In the genomic region with DNA sequence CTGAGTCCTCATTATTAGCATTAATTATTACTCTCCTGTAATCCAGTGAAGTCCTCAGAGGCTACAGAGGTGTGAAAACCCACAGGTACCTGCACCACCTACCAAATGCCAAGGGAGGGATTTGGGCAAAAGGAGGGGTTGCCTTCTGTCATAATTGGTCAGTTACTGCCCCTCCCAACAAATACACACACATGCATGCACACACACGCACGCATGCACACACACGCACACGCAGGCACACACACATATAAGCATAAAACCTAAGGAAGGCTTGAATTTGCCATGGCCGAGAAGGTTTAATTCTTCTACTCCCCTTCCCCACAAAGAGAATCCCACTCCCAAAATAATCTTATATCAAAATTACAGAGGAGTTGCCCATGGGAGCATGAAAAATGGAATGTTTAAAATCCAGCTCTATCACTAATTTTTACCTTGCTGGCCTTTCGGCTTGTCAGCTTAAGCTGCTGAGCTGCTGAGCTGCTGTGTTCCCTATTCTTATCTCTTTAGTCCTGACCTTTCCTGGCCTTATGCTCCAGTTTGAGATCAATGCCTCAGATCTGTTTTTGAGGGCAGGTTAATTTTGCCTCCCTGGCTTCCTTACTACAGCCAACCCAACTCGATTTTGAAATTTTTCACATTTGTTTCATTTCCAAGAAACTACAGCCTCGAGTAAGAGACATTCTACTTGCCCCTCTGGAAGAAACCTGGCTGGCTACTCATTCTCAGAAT, we compare ENCODE assay signal across 15 cellular contexts.
"Had no signal": no experiment of that assay in that cellular context is flagged by ENCODE, and none has a peak within 500 bp of the region (broad histone marks: within the 10 kb centered on the region; RNA-seq: fewer than 3 reads in every experiment).

No MANE protein-coding gene starts in this region.

- H3K27me3 Mint-ChIP-seq: central memory CD8-positive, alpha-beta T cell had no signal

- H3K4me3 ChIP-seq: gastrocnemius medialis, lower lobe of right lung, ovary, tibial artery had no signal

- H3K9me3 ChIP-seq: gastrocnemius medialis, lower lobe of right lung, ovary, tibial artery had no signal

- H3K4me1 ChIP-seq: lower lobe of right lung had no signal

- ATAC-seq: gastrocnemius medialis, lower lobe of right lung, SK-N-SH treated with all-trans-retinoic acid at 6 μM for 48 hours had no signal

- DNase-seq: activated CD4-positive, alpha-beta T cell treated with anti-CD3 and anti-CD28 coated beads, Interleukin-2, amount 50 U/mL, for 4 hours; activated CD4-positive, CD25-positive, alpha-beta regulatory T cell treated with anti-CD3 and anti-CD28 coated beads, Interleukin-2, amount 50 U/mL, for 72 hours; activated naive CD4-positive, alpha-beta T cell treated with Interleukin-2 at 50 U/mL for 16 hours; cortex of kidney; effector CD8-positive, alpha-beta T cell; gastrocnemius medialis; kidney; lower lobe of right lung; ovary; small intestine; tibial artery had no signal

- H3K27me3 ChIP-seq: gastrocnemius medialis, ovary, tibial artery had no signal

- H3K36me3 ChIP-seq: lower lobe of right lung, ovary, tibial artery had no signal

- H3K27ac Mint-ChIP-seq: mesothelial cell of epicardium had no signal

- H3K4me1 Mint-ChIP-seq: neural crest cell had no signal

- H3K9me3 Mint-ChIP-seq: central memory CD8-positive, alpha-beta T cell; mesothelial cell of epicardium; neural crest cell had no signal

- H3K36me3 Mint-ChIP-seq: mesothelial cell of epicardium had no signal

- H3K27ac ChIP-seq: gastrocnemius medialis, lower lobe of right lung, ovary, tibial artery had no signal

- H3K4me3 Mint-ChIP-seq: central memory CD8-positive, alpha-beta T cell; mesothelial cell of epicardium; neural crest cell had no signal
